In the genomic region with DNA sequence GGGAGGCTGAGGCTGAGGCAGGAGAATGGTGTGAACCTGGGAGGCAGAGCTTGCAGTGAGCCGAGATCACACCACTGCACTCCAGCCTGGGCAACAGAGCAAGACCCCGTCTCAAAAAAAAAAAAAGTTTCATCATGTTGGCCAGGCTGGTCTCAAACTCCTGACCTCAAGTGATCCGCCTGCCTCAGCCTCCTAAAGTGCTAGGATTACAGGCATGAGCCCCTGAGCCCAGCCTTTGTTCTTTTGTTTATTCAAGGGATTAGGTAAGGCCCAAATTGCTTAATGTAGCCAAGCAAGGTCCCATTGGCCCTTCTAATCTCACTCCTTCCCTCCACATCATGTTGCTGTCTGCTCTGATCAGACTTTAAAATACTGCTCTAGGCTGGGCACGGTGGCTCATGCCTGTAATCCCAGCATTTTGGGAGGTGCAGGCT, we compare ENCODE assay signal across 2 cellular contexts.
TF ChIP-seq lines count a peak whose summit lies in the region.

No MANE protein-coding gene starts in this region.

TF ChIP-seq in K562, 482 proteins besides CTCF, POLR2A, EP300 and RAD21:
- peak; percentile 42; the same call in 1 of the 2 replicates for TF ChIP-seq ZNF121 (CRISPR knock-in tag; conservative IDR thresholded peaks at IDR 0.05)

TF ChIP-seq in liver, 16 proteins besides CTCF, POLR2A, EP300 and RAD21:
- TF ChIP-seq RXRA (IDR thresholded peaks at IDR 0.05) (peak; percentile 4 to 22), SP1 (IDR thresholded peaks at IDR 0.05) (peak; percentile 10), HNF4A (conservative IDR thresholded peaks at IDR 0.05) (peak in 1 of 2 donors; percentile 39)
